In genomic region chr7:27200761-27201230, GRCh38 we compare ENCODE assay signal across 9 cellular contexts. TPM values are rescaled to one million over a fixed set of nuclear protein-coding genes. Genes with fewer than 3 reads are reported as not detected.
DNase-seq lines count a peak whose midpoint lies in the region; ATAC-seq and TF ChIP-seq lines count a peak whose summit lies in the region.
"Had no signal": no experiment of that assay in that cellular context is flagged by ENCODE, and none has a peak within 500 bp of the region (broad histone marks: within the 10 kb centered on the region; RNA-seq: fewer than 3 reads in every experiment).

No MANE protein-coding gene starts in this region.

- no peak overlapping the region for H3K9ac ChIP-seq in GM23248
- H3K9ac ChIP-seq in duodenal mucosa (ENCODE audit: low read depth in 1 of 2, low read length in 2 of 2): no peak overlapping the region

- no peaks in the 10 kb centered on the region for H3K4me1 ChIP-seq in GM23248 (ENCODE audit: insufficient read depth)
- H3K4me1 ChIP-seq in duodenal mucosa (ENCODE audit: control insufficient read depth in 1 of 2, insufficient read depth in 2 of 2, low read length in 2 of 2): peaks cover 15 to 16% of the 10 kb centered on the region in 2 donors

- H3K36me3 ChIP-seq in GM23248 (ENCODE audit: low read depth): no peaks in the 10 kb centered on the region
- H3K36me3 ChIP-seq in duodenal mucosa (ENCODE audit: control insufficient read depth in 1 of 2, insufficient read depth in 2 of 2, low read length in 2 of 2): no peaks in the 10 kb centered on the region

- TF ChIP-seq CTCF in progenitor cell of endocrine pancreas (IDR thresholded peaks at IDR 0.05; ENCODE audit: unreplicated experiment): no peak

- peak overlapping the region; percentile 62 for H3K4me3 Mint-ChIP-seq in progenitor cell of endocrine pancreas (ENCODE audit: low read depth)

- WGBS in GM23248 (ENCODE audit: low coverage in 1 of 2, low lambda C conversion rate in 2 of 2, missing lambda C conversion rate in 2 of 2), 2 experiments: 52 to 53% methylated on average over 9 of the region's 9 CpGs

- H3K4me2 ChIP-seq in GM23248 (ENCODE audit: unreplicated experiment): peak overlapping the region; percentile 76

- peaks cover 10% of the 10 kb centered on the region; the same call in 1 of the 2 replicates for H3F3A ChIP-seq in GM23248 (ENCODE audit: insufficient read depth)

- H3K9me3 Mint-ChIP-seq in progenitor cell of endocrine pancreas (ENCODE audit: low read depth): no peaks in the 10 kb centered on the region

- DNase-seq in GM23248: no peak
- peak; percentile 60 for DNase-seq in NCI-H69 (lab: John Stamatoyannopoulos, UW)
- no peak for DNase-seq in progenitor cell of endocrine pancreas (ENCODE audit: low spot score, unreplicated experiment)
- no peak for DNase-seq in stimulated activated CD4-positive, alpha-beta T cell treated with anti-CD3 and anti-CD28 coated beads, Interleukin-12 subunit alpha, Interleukin-12 subunit beta, amount 100 ng/mL, for 4 hours
- DNase-seq in HPDE6-E6E7 (ENCODE audit: extremely low spot score): no peak

- no peak for ATAC-seq in GM18907 (IDR thresholded peaks at IDR 0.05; ENCODE audit: unreplicated experiment)

- peak overlapping the region; percentile 63 for H3K27ac Mint-ChIP-seq in progenitor cell of endocrine pancreas

- H3K79me2 ChIP-seq in GM23248 (ENCODE audit: insufficient read depth): no peaks in the 10 kb centered on the region

- no peaks in the 10 kb centered on the region for H3K9me3 ChIP-seq in GM23248 (ENCODE audit: low read depth)
- no peaks in the 10 kb centered on the region for H3K9me3 ChIP-seq in duodenal mucosa (ENCODE audit: control insufficient read depth in 1 of 2, low read length in 2 of 2)

- in situ Hi-C loops in GM23248 (cut with MboI): loop anchor here (10.0 kb wide), 3 partner anchors 384 to 724 kb away; no protein-coding TSS in a partner anchor

- no peaks in the 10 kb centered on the region for H4K20me1 ChIP-seq in GM23248 (ENCODE audit: insufficient read depth)

- H3K4me3 ChIP-seq in GM23248 (peak overlapping the region; percentile 77), duodenal mucosa (ENCODE audit: low read depth in 1 of 2, low read length in 2 of 2) (peak overlapping the region; percentile 39 to 63)

- H3K9me2 ChIP-seq in GM23248 (ENCODE audit: insufficient read depth): no peaks in the 10 kb centered on the region

- H3K27me3 Mint-ChIP-seq in progenitor cell of endocrine pancreas: peaks cover 94% of the 10 kb centered on the region

- H3K4me1 Mint-ChIP-seq in progenitor cell of endocrine pancreas (ENCODE audit: low read depth): peaks cover 4% of the 10 kb centered on the region

- H3K27me3 ChIP-seq in GM23248 (replicated peaks; ENCODE audit: insufficient read depth): peaks cover 35% of the 10 kb centered on the region
- peaks cover 82 to 91% of the 10 kb centered on the region in 2 donors for H3K27me3 ChIP-seq in duodenal mucosa (ENCODE audit: control insufficient read depth in 1 of 2, insufficient read depth in 2 of 2, low read length in 2 of 2)

- H2AFZ ChIP-seq in GM23248: peak overlapping the region; percentile 71

- H3K27ac ChIP-seq in GM23248: no peak overlapping the region
- no peak overlapping the region for H3K27ac ChIP-seq in duodenal mucosa (ENCODE audit: low read depth, low read length)

- H3K36me3 Mint-ChIP-seq in progenitor cell of endocrine pancreas (ENCODE audit: insufficient read depth): no peaks in the 10 kb centered on the region

RNA-seq across cellular contexts. Expression of gene HOXA13, which starts 0.9 kb away (rescaled TPM):
- 0.13 and 0.43 TPM in 2 replicates for total RNA-seq in GM23248 (2014; rRNA removed; shearing (Covaris generic))
- polyA plus RNA-seq in GM23248 (2016; fragmentation: Nextera tagmentation; extraction: Ambion mirVana): 0.13 and 0.15 TPM in 2 replicates
- total RNA-seq in progenitor cell of endocrine pancreas: not detected in 2 replicates
- total RNA-seq: aorta, kidney epithelial cell had no signal

RNA-seq across cellular contexts. Expression of gene HOXA11, which starts 15.8 kb away (rescaled TPM):
- total RNA-seq in GM23248 (2014; rRNA removed; shearing (Covaris generic)): 8.3 and 10.5 TPM in 2 replicates
- polyA plus RNA-seq in GM23248 (2016; fragmentation: Nextera tagmentation; extraction: Ambion mirVana): 8.0 and 8.4 TPM in 2 replicates
- not detected in 2 replicates for total RNA-seq in progenitor cell of endocrine pancreas

RNA-seq across cellular contexts. Expression of gene HOXA10, which starts 26.7 kb away (rescaled TPM):
- total RNA-seq in GM23248 (2014; rRNA removed; shearing (Covaris generic)): 27.4 and 29.3 TPM in 2 replicates
- polyA plus RNA-seq in GM23248 (2016; fragmentation: Nextera tagmentation; extraction: Ambion mirVana): 27.1 and 28.0 TPM in 2 replicates
- not detected in 2 replicates for total RNA-seq in progenitor cell of endocrine pancreas

RNA-seq across cellular contexts. Expression of gene HOXA9, which starts 35.5 kb away (rescaled TPM):
- 32.1 and 43.7 TPM in 2 replicates for total RNA-seq in GM23248 (2014; rRNA removed; shearing (Covaris generic))
- 26.9 and 28.3 TPM in 2 replicates for polyA plus RNA-seq in GM23248 (2016; fragmentation: Nextera tagmentation; extraction: Ambion mirVana)
- not detected in 2 replicates for total RNA-seq in progenitor cell of endocrine pancreas

RNA-seq across cellular contexts. Expression of gene EVX1, which starts 41.8 kb away (rescaled TPM):
- total RNA-seq in GM23248 (2014; rRNA removed; shearing (Covaris generic)): not detected in 2 replicates
- polyA plus RNA-seq in GM23248 (2016; fragmentation: Nextera tagmentation; extraction: Ambion mirVana): not detected in 2 replicates
- total RNA-seq in progenitor cell of endocrine pancreas: not detected in 2 replicates
- total RNA-seq: aorta, kidney epithelial cell had no signal
- polyA plus RNA-seq: aorta had no signal

Comparison
In these comparisons a context has a peak if more than half of its experiments do, and no peak if none do; other contexts are left out.
1. RNA of gene HOXA10, which starts 26.7 kb away (total RNA-seq): 27.4 to 29.3 TPM in GM23248; not detected in progenitor cell of endocrine pancreas; every median in the first group is over 10 times any median in the second.